ENCODE assay signal across 20 cellular contexts in the genomic region with DNA sequence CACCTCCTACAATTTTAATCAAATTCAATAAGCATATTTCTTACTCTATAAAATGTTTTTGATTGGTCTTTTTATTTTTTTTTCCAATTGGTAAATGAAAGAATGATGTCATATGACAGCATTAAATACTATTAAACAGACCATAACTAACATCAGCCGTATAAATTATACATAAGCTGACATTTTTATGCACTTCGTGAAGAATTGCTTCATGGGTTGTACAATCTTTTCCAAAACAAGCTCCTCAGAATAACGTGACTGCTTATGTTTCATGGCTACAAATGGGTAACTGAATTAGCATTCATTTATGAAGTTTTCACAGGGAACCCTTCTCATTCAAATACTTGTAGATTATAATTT.
DNase-seq lines count a peak whose midpoint lies in the region; ATAC-seq and TF ChIP-seq lines count a peak whose summit lies in the region.
"Had no signal": no experiment of that assay in that cellular context is flagged by ENCODE, and none has a peak within 500 bp of the region (broad histone marks: within the 10 kb centered on the region; RNA-seq: fewer than 3 reads in every experiment).

No MANE protein-coding gene starts in this region.

- H3K4me3 ChIP-seq in A673 (ENCODE audit: low read depth, low read length, poor library complexity, severe bottlenecking) (no peak overlapping the region), RWPE2 (ENCODE audit: severe bottlenecking) (no peak overlapping the region), hepatocyte (no peak overlapping the region), sigmoid colon (peak overlapping the region in 1 of 4 donors; percentile 6), foreskin fibroblast (ENCODE audit: low read depth in 1 of 2, low read length in 2 of 2) (no peak overlapping the region), dorsolateral prefrontal cortex (no peak overlapping the region)
- H3K4me3 ChIP-seq: esophagus squamous epithelium, SJSA1, thyroid gland had no signal

- peaks cover 41% of the 10 kb centered on the region for H3K4me1 ChIP-seq in A673 (ENCODE audit: insufficient read depth, low read length, poor library complexity, severe bottlenecking)
- peaks cover 5% of the 10 kb centered on the region for H3K4me1 ChIP-seq in RWPE2 (ENCODE audit: insufficient read depth, poor library complexity, severe bottlenecking)
- no peaks in the 10 kb centered on the region for H3K4me1 ChIP-seq in hepatocyte (ENCODE audit: insufficient read depth)
- H3K4me1 ChIP-seq in sigmoid colon = peaks cover 0 to 33% (median 27%) of the 10 kb centered on the region in 4 donors
- H3K4me1 ChIP-seq: SJSA1, thyroid gland had no signal

- H3K79me2 ChIP-seq in hepatocyte = no peaks in the 10 kb centered on the region

- DNase-seq in A673 (ENCODE audit: low spot score) (peak; percentile 52), RWPE2 (ENCODE audit: low spot score) (no peak), hepatocyte (ENCODE audit: low spot score) (no peak), sigmoid colon (no peak), GM19238 (ENCODE audit: insufficient read length, low spot score) (no peak), foreskin fibroblast (no peak), dorsolateral prefrontal cortex (no peak)
- DNase-seq: activated CD4-positive, alpha-beta T cell treated with anti-CD3 and anti-CD28 coated beads, Interleukin-2, amount 10 ng/mL, durations not matched to agents 7 days and 5 days; EL; esophagus squamous epithelium; GOT3; left colon; NCI-H2081 treated with DMSO at 0.1 percent for 48 hours; stimulated activated naive B cell treated with anti-CD40 and anti-IgM and Interleukin-4, amounts not matched to agents 10 μg/mL and 1 μg/mL and 100 μg/mL, for 72 hours; T-helper 17 cell; thyroid gland; WERI-Rb-1 had no signal

- 78% methylated on average over 3 of the region's 3 CpGs for WGBS in hepatocyte (ENCODE audit: low lambda C conversion rate, missing lambda C conversion rate)
- WGBS in sigmoid colon, 2 donors = 54 to 71% methylated on average over 3 of the region's 3 CpGs

- BruUV-seq in A673 (replicated peaks; lab: Mats Ljungman, UMichigan) = no TSS peak

- no peak for TF ChIP-seq CTCF in A673 (conservative IDR thresholded peaks at IDR 0.05; ENCODE audit: low read depth, low read length)
- TF ChIP-seq CTCF in RWPE2 (IDR thresholded peaks at IDR 0.05; ENCODE audit: poor library complexity, severe bottlenecking) = no peak
- no peak for TF ChIP-seq CTCF in hepatocyte (IDR thresholded peaks at IDR 0.05; ENCODE audit: poor library complexity)
- no peak for TF ChIP-seq CTCF in sigmoid colon (IDR thresholded peaks at IDR 0.05)
- TF ChIP-seq CTCF in foreskin fibroblast (IDR thresholded peaks at IDR 0.05; ENCODE audit: low read depth, low read length) = no peak
- TF ChIP-seq CTCF in dorsolateral prefrontal cortex (IDR thresholded peaks at IDR 0.05 in 54 of 56, conservative IDR thresholded peaks at IDR 0.05 in 2 of 56; ENCODE audit: low read depth in 1 of 56, partially characterized antibody in 56 of 56) = no peak

- H3K4me2 ChIP-seq in hepatocyte = peak overlapping the region; percentile 6

- no peaks in the 10 kb centered on the region for H3K36me3 ChIP-seq in A673 (ENCODE audit: insufficient read depth, low read length, poor library complexity, severe bottlenecking)
- no peaks in the 10 kb centered on the region for H3K36me3 ChIP-seq in RWPE2 (ENCODE audit: low read depth)
- H3K36me3 ChIP-seq in hepatocyte (replicated peaks; ENCODE audit: insufficient read depth, low read depth) = no peaks in the 10 kb centered on the region
- H3K36me3 ChIP-seq in sigmoid colon = no peaks in the 10 kb centered on the region
- H3K36me3 ChIP-seq: esophagus squamous epithelium, SJSA1, thyroid gland, WERI-Rb-1 had no signal

- peak overlapping the region; percentile 70 for H3K27ac ChIP-seq in A673 (ENCODE audit: low read depth, low read length, poor library complexity, severe bottlenecking)
- peak overlapping the region; percentile 17 for H3K27ac ChIP-seq in RWPE2 (ENCODE audit: poor library complexity, severe bottlenecking)
- H3K27ac ChIP-seq in hepatocyte = peak overlapping the region; percentile 18
- peak overlapping the region; percentile 41 to 75 (median 67) for H3K27ac ChIP-seq in sigmoid colon
- H3K27ac ChIP-seq in dorsolateral prefrontal cortex = no peak overlapping the region
- H3K27ac ChIP-seq: SJSA1, thyroid gland, WERI-Rb-1 had no signal

- TF ChIP-seq POLR2A in sigmoid colon (IDR thresholded peaks at IDR 0.05) = no peak

- intact Hi-C loops in A673 (cut with micrococcal nuclease; ENCODE audit: unreplicated experiment) = no loop called here
- intact Hi-C loops in sigmoid colon (cut with DNase I) = loop anchor here (5.0 kb wide), 3 partner anchors 96 to 866 kb away; partner anchors contain the start of genes EBF3 and MGMT
- intact Hi-C loops in dorsolateral prefrontal cortex (cut with DNase I) = no loop called here

- ATAC-seq in RWPE2 (ENCODE audit: low read depth) = peak; percentile 24; the same call in 2 of the 3 replicates
- ATAC-seq in GM19035 (IDR thresholded peaks at IDR 0.05; ENCODE audit: unreplicated experiment) = no peak
- ATAC-seq: left colon; Panc1; stimulated activated naive B cell treated with anti-CD40 and anti-IgM and Interleukin-4, amounts not matched to agents 10 μg/mL and 1 μg/mL and 100 μg/mL, for 72 hours; T-helper 17 cell had no signal

- no peaks in the 10 kb centered on the region for H3K27me3 ChIP-seq in A673 (replicated peaks; ENCODE audit: insufficient read depth, low read depth, low read length, poor library complexity)
- H3K27me3 ChIP-seq in RWPE2 (ENCODE audit: insufficient read depth, poor library complexity, severe bottlenecking) = no peaks in the 10 kb centered on the region
- H3K27me3 ChIP-seq in hepatocyte = no peaks in the 10 kb centered on the region
- H3K27me3 ChIP-seq in sigmoid colon = no peaks in the 10 kb centered on the region
- peaks cover 0 to 40% (median 7%) of the 10 kb centered on the region in 45 donors for H3K27me3 ChIP-seq in dorsolateral prefrontal cortex
- H3K27me3 ChIP-seq: esophagus squamous epithelium, SJSA1, thyroid gland had no signal

- POLR2A ChIA-PET in A673 (lab: Charles Lee; ENCODE audit: low non-redundant PET) = no interaction called here

- TF ChIP-seq EP300 in sigmoid colon (IDR thresholded peaks at IDR 0.05) = peak in 3 of 4 donors; percentile 64 to 72 (median 70)

- no peaks in the 10 kb centered on the region for H3K9me2 ChIP-seq in hepatocyte (replicated peaks; ENCODE audit: insufficient read depth)

- no peak overlapping the region for H2AFZ ChIP-seq in hepatocyte

- H3K9me3 ChIP-seq in A673 (ENCODE audit: low read depth, low read length, poor library complexity, severe bottlenecking) (no peaks in the 10 kb centered on the region), RWPE2 (ENCODE audit: severe bottlenecking) (no peaks in the 10 kb centered on the region), hepatocyte (ENCODE audit: low read depth) (no peaks in the 10 kb centered on the region), sigmoid colon (no peaks in the 10 kb centered on the region)
- H3K9me3 ChIP-seq: thyroid gland had no signal

- CTCF ChIA-PET in A673 (lab: Charles Lee) = no interaction called here

- H4K20me1 ChIP-seq in hepatocyte (ENCODE audit: insufficient read depth, poor library complexity, severe bottlenecking) = no peaks in the 10 kb centered on the region

Comparison
In these comparisons a context has a peak if more than half of its experiments do, and no peak if none do; other contexts are left out.
1. H3K27ac ChIP-seq: peak in A673 (single experiment), RWPE2 (single experiment), hepatocyte (single experiment) and sigmoid colon (4 of 4); none in dorsolateral prefrontal cortex (0 of 59).